In the genomic region with DNA sequence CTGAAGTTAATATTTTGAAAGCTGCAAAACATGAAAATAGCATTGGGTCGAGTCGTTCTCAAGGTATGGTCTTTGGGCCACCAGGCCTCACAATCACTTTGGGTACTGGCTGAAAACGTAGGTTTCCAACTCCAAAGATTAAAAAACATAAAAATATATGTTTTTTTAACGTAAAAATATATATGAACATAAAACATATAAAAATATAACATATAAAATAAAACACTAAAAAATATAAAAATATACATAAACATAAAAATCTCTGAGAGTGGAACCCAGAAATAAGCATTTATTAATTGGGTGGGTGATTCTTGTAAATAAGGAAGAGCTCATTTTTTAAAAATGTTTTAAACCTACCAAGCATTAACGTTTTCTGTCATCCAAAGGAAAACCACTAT, we compare ENCODE assay signal across 8 cellular contexts. TPM values are rescaled to one million over a fixed set of nuclear protein-coding genes. Genes with fewer than 3 reads are reported as not detected.
DNase-seq lines count a peak whose midpoint lies in the region; ATAC-seq, FAIRE-seq and TF ChIP-seq lines count a peak whose summit lies in the region.

No MANE protein-coding gene starts in this region.

- peaks cover 7% of the 10 kb centered on the region for H3K36me3 ChIP-seq in CD8-positive, alpha-beta memory T cell (ENCODE audit: insufficient read depth, low read length)
- H3K36me3 ChIP-seq in Peyer's patch, result peaks cover 0 to 23% (median 0%) of the 10 kb centered on the region in 3 donors
- H3K36me3 ChIP-seq in pancreas, result peaks cover 0 to 8% (median 5%) of the 10 kb centered on the region in 3 donors

- peaks cover 24 to 36% (median 31%) of the 10 kb centered on the region in 3 donors for H3K4me1 Mint-ChIP-seq in CD8-positive, alpha-beta memory T cell

- intact Hi-C loops in pancreas (cut with DNase I), result loop anchor here in 1 of 3 donors (10.0 kb wide), 1 partner anchor 284 kb away; the partner anchor contains the start of gene UBE2K

- no peak for TF ChIP-seq POLR2A in Peyer's patch (IDR thresholded peaks at IDR 0.05)

- no peak for TF ChIP-seq CTCF in Peyer's patch (IDR thresholded peaks at IDR 0.05)
- no peak for TF ChIP-seq CTCF in epithelial cell of esophagus (IDR thresholded peaks at IDR 0.05; ENCODE audit: insufficient read depth, low read depth, low read length, missing control alignments)
- no peak for TF ChIP-seq CTCF in pancreas (IDR thresholded peaks at IDR 0.05)

- H3K27ac ChIP-seq in CD8-positive, alpha-beta memory T cell (ENCODE audit: low read depth, low read length), result peak overlapping the region; percentile 64
- H3K27ac ChIP-seq in Peyer's patch, result peak overlapping the region; percentile 95 to 99 (median 97)
- H3K27ac ChIP-seq in pancreas, result peak overlapping the region; percentile 40 to 93 (median 86)

- H3K4me3 Mint-ChIP-seq in CD8-positive, alpha-beta memory T cell, result peak overlapping the region; percentile 79 to 95 (median 89)

- CTCF ChIA-PET in CD8-positive, alpha-beta memory T cell (lab: Charles Lee), result interaction anchor here (0.7 to 6.4 kb wide), 22 partner anchors 9 to 520 kb away, joined by 3 to 43 read pairs (median 4); partner anchors contain the start of genes LIAS, RPL9, UBE2K and UGDH

- no peak for ATAC-seq in pancreas
- no peak for ATAC-seq in GM18907 (IDR thresholded peaks at IDR 0.05; ENCODE audit: unreplicated experiment)

- H3K27me3 Mint-ChIP-seq in CD8-positive, alpha-beta memory T cell, result no peaks in the 10 kb centered on the region

- H3K27me3 ChIP-seq in CD8-positive, alpha-beta memory T cell (ENCODE audit: insufficient read depth, low read length, poor library complexity, severe bottlenecking), result no peaks in the 10 kb centered on the region
- H3K27me3 ChIP-seq in Peyer's patch (no peaks in the 10 kb centered on the region), pancreas (no peaks in the 10 kb centered on the region)

- no peak for DNase-seq in CD8-positive, alpha-beta memory T cell
- no peak for DNase-seq in Peyer's patch
- DNase-seq in epithelial cell of esophagus (ENCODE audit: low read depth), result no peak
- DNase-seq in pancreas, result no peak
- DNase-seq in NCI-H187 (lab: John Stamatoyannopoulos, UW), result no peak
- DNase-seq in HuH-7 (ENCODE audit: low spot score), result no peak
- no peak for DNase-seq in GM19239 (ENCODE audit: insufficient read length, low spot score)

- H3K9me3 ChIP-seq in CD8-positive, alpha-beta memory T cell (ENCODE audit: low read length), result no peaks in the 10 kb centered on the region
- H3K9me3 ChIP-seq in Peyer's patch (no peaks in the 10 kb centered on the region), pancreas (peaks cover 0 to 3% (median 0%) of the 10 kb centered on the region in 4 donors)

- WGBS in pancreas, 2 donors, result 17 to 24% methylated on average over 5 of the region's 5 CpGs

- no peaks in the 10 kb centered on the region for H3K9me3 Mint-ChIP-seq in CD8-positive, alpha-beta memory T cell

- H3K36me3 Mint-ChIP-seq in CD8-positive, alpha-beta memory T cell, result peaks cover 0 to 24% (median 9%) of the 10 kb centered on the region in 3 donors

- H3K4me1 ChIP-seq in CD8-positive, alpha-beta memory T cell (ENCODE audit: insufficient read depth, low read length), result peaks cover 28% of the 10 kb centered on the region
- H3K4me1 ChIP-seq in Peyer's patch, result peaks cover 0 to 18% (median 7%) of the 10 kb centered on the region in 4 donors
- H3K4me1 ChIP-seq in pancreas, result peaks cover 7 to 14% (median 9%) of the 10 kb centered on the region in 3 donors

- POLR2A ChIA-PET in CD8-positive, alpha-beta memory T cell (lab: Charles Lee), result interaction anchor here (0.5 to 2.0 kb wide), 4 partner anchors 22 to 451 kb away, joined by 3 to 5 read pairs (median 3); partner anchors contain the start of genes UBE2K and UGDH

- FAIRE-seq in pancreas (lab: Jason Lieb, UNC) (peak; percentile 80), GM19239 (lab: Jason Lieb, UNC) (no peak)

- peak overlapping the region; percentile 55 for H3K4me3 ChIP-seq in CD8-positive, alpha-beta memory T cell (ENCODE audit: low read length)
- H3K4me3 ChIP-seq in Peyer's patch (peak overlapping the region; percentile 86 to 96 (median 92)), epithelial cell of esophagus (ENCODE audit: low read length) (peak overlapping the region; percentile 56), pancreas (peak overlapping the region in 3 of 4 donors; percentile 61 to 95 (median 95))

- H3K27ac Mint-ChIP-seq in CD8-positive, alpha-beta memory T cell, result peak overlapping the region; percentile 67 to 99 (median 96)

RNA-seq across cellular contexts. Expression of gene PDS5A, which starts 0.7 kb away (rescaled TPM):
- total RNA-seq in CD8-positive, alpha-beta memory T cell, result 100 to 1,000 TPM; 111 TPM
- polyA plus RNA-seq in CD8-positive, alpha-beta memory T cell, result 49.2 TPM
- total RNA-seq in Peyer's patch, result 100 to 1,000 TPM in 1 of 4 donors, 10 to 100 TPM in 3; 68.3 to 110 (median 76.8) TPM
- total RNA-seq in pancreas, result 10 to 100 TPM; 24.4 to 42.6 (median 28.9) TPM
- polyA plus RNA-seq in pancreas, result 10 to 100 TPM; 12.1 to 12.2 TPM
